ENCODE assay signal across 8 cellular contexts in genomic region chr2:157777425-157777824, GRCh38.
A peak's percentile ranks its signal among the peaks of the same experiment; 100 is the strongest.
DNase-seq lines count a peak whose midpoint lies in the region; ATAC-seq, FAIRE-seq and TF ChIP-seq lines count a peak whose summit lies in the region.

No MANE protein-coding gene starts in this region.

- H3K36me3 Mint-ChIP-seq in H9 (ENCODE audit: insufficient read depth in 1 of 3, low read depth in 3 of 3): peaks cover 7 to 28% (median 14%) of the 10 kb centered on the region in 3 experiments; a peak in 6 of 7 replicates

- H3K4me1 ChIP-seq in H9 (ENCODE audit: insufficient read depth, low read length) (no peaks in the 10 kb centered on the region), adrenal gland (replicated peaks in 1 of 2) (peaks cover 0 to 4% of the 10 kb centered on the region in 2 donors)

- H2AFZ ChIP-seq in H9 (ENCODE audit: low read length): no peak overlapping the region

- H4K8ac ChIP-seq in H9 (replicated peaks; ENCODE audit: insufficient read length, low read depth, low read length): no peak overlapping the region

- no peaks in the 10 kb centered on the region for H3K9me3 Mint-ChIP-seq in H9

- H3K27me3 ChIP-seq in H9 (ENCODE audit: insufficient read depth, low read length) (no peaks in the 10 kb centered on the region), adrenal gland (no peaks in the 10 kb centered on the region)

- no peaks in the 10 kb centered on the region for H3K27me3 Mint-ChIP-seq in H9 (ENCODE audit: low read depth)

- no peak overlapping the region for H2AK5ac ChIP-seq in H9 (ENCODE audit: insufficient read length, low read length)

- H3K9me3 ChIP-seq in H9 (ENCODE audit: control insufficient read depth, low read depth, low read length) (no peaks in the 10 kb centered on the region), adrenal gland (replicated peaks in 1 of 3) (no peaks in the 10 kb centered on the region)

- H3K23ac ChIP-seq in H9 (ENCODE audit: insufficient read length, low read depth, low read length): no peak overlapping the region

- H3K4ac ChIP-seq in H9 (ENCODE audit: low read depth, low read length): no peak overlapping the region

- TF ChIP-seq CTCF in C4-2B (conservative IDR thresholded peaks at IDR 0.05) (peak; percentile 71), H9 (conservative IDR thresholded peaks at IDR 0.05) (peak; percentile 83), adrenal gland (IDR thresholded peaks at IDR 0.05) (peak; percentile 39 to 82 (median 72))

- H3K18ac ChIP-seq in H9 (ENCODE audit: insufficient read length, low read depth, low read length): no peak overlapping the region

- H3K27ac ChIP-seq in C4-2B (no peak overlapping the region), H9 (ENCODE audit: insufficient read length, low read depth, low read length) (no peak overlapping the region), adrenal gland (no peak overlapping the region)

- no peak overlapping the region for H3K27ac Mint-ChIP-seq in H9

- no peak overlapping the region for H3K14ac ChIP-seq in H9 (ENCODE audit: insufficient read depth, low read length)

- H3T11ph ChIP-seq in H9 (ENCODE audit: low read length): no peak overlapping the region

- no peak for ATAC-seq in HG02798 (IDR thresholded peaks at IDR 0.05; ENCODE audit: poor library complexity, unreplicated experiment)
- ATAC-seq in HG02970 (IDR thresholded peaks at IDR 0.05; ENCODE audit: low FRiP score, unreplicated experiment): no peak

- H3K79me2 ChIP-seq in H9 (ENCODE audit: insufficient read depth, low read length): no peaks in the 10 kb centered on the region

- TF ChIP-seq POLR2A in adrenal gland (IDR thresholded peaks at IDR 0.05): no peak

- 100% methylated on average over 2 of the region's 4 CpGs for WGBS in H9 (ENCODE audit: extremely low coverage, insufficient read length, low lambda C conversion rate)
- WGBS in adrenal gland, 4 donors: 62 to 69% (median 65%) methylated on average over 4 of the region's 4 CpGs

- H2BK15ac ChIP-seq in H9 (ENCODE audit: low read depth, low read length): no peak overlapping the region

- H3K23me2 ChIP-seq in H9 (ENCODE audit: insufficient read length, low read depth, low read length, poor library complexity, severe bottlenecking): no peaks in the 10 kb centered on the region

- H2BK120ac ChIP-seq in H9 (ENCODE audit: low read depth, low read length, poor library complexity, severe bottlenecking): no peak overlapping the region

- H2BK12ac ChIP-seq in H9 (ENCODE audit: insufficient read length, low read depth, low read length): no peak overlapping the region

- no peak overlapping the region for H3K4me3 ChIP-seq in adrenal gland

- no peak overlapping the region for H2BK5ac ChIP-seq in H9 (ENCODE audit: insufficient read length, low read length)

- peaks cover 0 to 8% of the 10 kb centered on the region in 2 donors for H3K36me3 ChIP-seq in adrenal gland (replicated peaks in 1 of 2)

- no peaks in the 10 kb centered on the region for H3K79me1 ChIP-seq in H9 (ENCODE audit: insufficient read depth, low read depth, low read length, poor library complexity, severe bottlenecking)

- no peak overlapping the region for H4K5ac ChIP-seq in H9 (ENCODE audit: insufficient read length, low read depth, low read length)

- peaks cover 11 to 13% of the 10 kb centered on the region in 2 experiments for H3K4me1 Mint-ChIP-seq in H9

- H3K4me3 Mint-ChIP-seq in H9: no peak overlapping the region

- no peak overlapping the region for H3K9ac ChIP-seq in H9 (ENCODE audit: extremely low read depth, insufficient read length, low read length)

- no peak overlapping the region for H3K56ac ChIP-seq in H9 (ENCODE audit: insufficient read length, low read depth, low read length)

- H4K20me1 ChIP-seq in H9 (ENCODE audit: control insufficient read depth, insufficient read depth, insufficient read length): no peaks in the 10 kb centered on the region

- peak; percentile 76 for FAIRE-seq in RCC 7860 (lab: Jason Lieb, UNC)

- H3K4me2 ChIP-seq in H9 (ENCODE audit: insufficient read depth, insufficient read length, low read length): no peak overlapping the region

- intact Hi-C loops in adrenal gland (cut with DNase I): loop anchor here (5.0 to 10.0 kb wide), 3 partner anchors 230 to 283 kb away; no protein-coding TSS in a partner anchor

- H4K91ac ChIP-seq in H9 (ENCODE audit: insufficient read length, low read depth, low read length): no peak overlapping the region

- DNase-seq in H9 (no peak), RCC 7860 (ENCODE audit: low spot score) (peak; percentile 26), adrenal gland (peak; percentile 41 to 87 (median 56)), hippocampal formation (lab: John Stamatoyannopoulos, UW) (peak; percentile 14 to 28)
- DNase-seq in stimulated activated CD4-positive, alpha-beta T cell treated with anti-CD3 and anti-CD28 coated beads, Interleukin-4, amount 100 ng/mL, for 4 hours: peak; percentile 29 to 42

- H2BK20ac ChIP-seq in H9 (ENCODE audit: low read depth, low read length, poor library complexity, severe bottlenecking): no peak overlapping the region
